ENCODE assay signal across 1 cellular context in genomic region chr22:36462475-36462790, GRCh38.
TF ChIP-seq lines count a peak whose summit lies in the region.

No MANE protein-coding gene starts in this region.

TF ChIP-seq in HCT116, 20 proteins besides CTCF, POLR2A, EP300 and RAD21 (continued from another document):
- TF ChIP-seq SP1 (IDR thresholded peaks at IDR 0.05; ENCODE audit: low read depth): no peak
- no peak for TF ChIP-seq ATF3 (IDR thresholded peaks at IDR 0.05)
- no peak for TF ChIP-seq JUND (IDR thresholded peaks at IDR 0.05)
- no peak for TF ChIP-seq EZH2 (IDR thresholded peaks at IDR 0.05)
- no peak for TF ChIP-seq CEBPB (IDR thresholded peaks at IDR 0.05; ENCODE audit: low read depth)
- TF ChIP-seq ZNF274 (IDR thresholded peaks at IDR 0.05; ENCODE audit: low read depth, low read length): no peak
- TF ChIP-seq EZH2phosphoT487 (IDR thresholded peaks at IDR 0.05; ENCODE audit: borderline replicate concordance): no peak
- TF ChIP-seq POLR2AphosphoS5 (IDR thresholded peaks at IDR 0.05; ENCODE audit: low read depth, low read length): no peak
- TF ChIP-seq ZBTB33 (IDR thresholded peaks at IDR 0.05; ENCODE audit: extremely low read depth, insufficient replicate concordance, low read length): no peak
- no peak for TF ChIP-seq ZFX (IDR thresholded peaks at IDR 0.05)
- TF ChIP-seq YY1 (IDR thresholded peaks at IDR 0.05; ENCODE audit: extremely low read depth, insufficient replicate concordance, low read depth, low read length): no peak
- no peak for TF ChIP-seq ELF1 (IDR thresholded peaks at IDR 0.05; ENCODE audit: borderline replicate concordance, low read depth)
